Comparison of ENCODE assay signal across 1 cellular context in the genomic region with DNA sequence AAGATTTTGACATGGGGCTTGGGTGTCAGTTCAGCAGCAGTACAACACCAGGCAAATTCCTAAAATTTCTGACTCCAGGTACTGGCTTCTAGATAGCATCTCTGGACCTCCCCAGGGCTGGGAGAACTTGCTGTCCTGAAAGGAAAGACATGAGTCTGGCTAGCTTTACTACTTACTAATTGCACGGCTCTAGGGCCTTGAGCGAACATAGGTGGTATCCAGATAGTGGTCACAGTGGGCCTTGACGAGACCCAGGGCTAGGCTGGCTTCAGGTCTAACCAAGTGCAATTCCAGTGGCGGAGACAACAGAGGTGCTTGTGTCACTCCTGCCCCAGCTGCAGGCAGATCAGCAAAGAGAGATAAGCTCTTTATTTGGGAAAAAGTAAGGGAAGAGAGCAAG.
TF ChIP-seq lines count a peak whose summit lies in the region.

No MANE protein-coding gene starts in this region.

TF ChIP-seq in HepG2, 621 proteins besides CTCF, POLR2A, EP300 and RAD21:
- TF ChIP-seq, protein P1, sequence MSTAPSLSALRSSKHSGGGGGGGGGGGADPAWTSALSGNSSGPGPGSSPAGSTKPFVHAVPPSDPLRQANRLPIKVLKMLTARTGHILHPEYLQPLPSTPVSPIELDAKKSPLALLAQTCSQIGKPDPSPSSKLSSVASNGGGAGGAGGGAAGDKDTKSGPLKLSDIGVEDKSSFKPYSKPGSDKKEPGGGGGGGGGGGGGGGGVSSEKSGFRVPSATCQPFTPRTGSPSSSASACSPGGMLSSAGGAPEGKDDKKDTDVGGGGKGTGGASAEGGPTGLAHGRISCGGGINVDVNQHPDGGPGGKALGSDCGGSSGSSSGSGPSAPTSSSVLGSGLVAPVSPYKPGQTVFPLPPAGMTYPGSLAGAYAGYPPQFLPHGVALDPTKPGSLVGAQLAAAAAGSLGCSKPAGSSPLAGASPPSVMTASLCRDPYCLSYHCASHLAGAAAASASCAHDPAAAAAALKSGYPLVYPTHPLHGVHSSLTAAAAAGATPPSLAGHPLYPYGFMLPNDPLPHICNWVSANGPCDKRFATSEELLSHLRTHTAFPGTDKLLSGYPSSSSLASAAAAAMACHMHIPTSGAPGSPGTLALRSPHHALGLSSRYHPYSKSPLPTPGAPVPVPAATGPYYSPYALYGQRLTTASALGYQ (CRISPR knock-in tag; IDR thresholded peaks at IDR 0.05), result no peak
- no peak for TF ChIP-seq AGO2 (optimal IDR thresholded peaks at IDR 0.05; ENCODE audit: low read depth, low read length)
- TF ChIP-seq ZNF124 (CRISPR knock-in tag; IDR thresholded peaks at IDR 0.05), result no peak
